Comparison of ENCODE assay signal across 8 cellular contexts in the genomic region with DNA sequence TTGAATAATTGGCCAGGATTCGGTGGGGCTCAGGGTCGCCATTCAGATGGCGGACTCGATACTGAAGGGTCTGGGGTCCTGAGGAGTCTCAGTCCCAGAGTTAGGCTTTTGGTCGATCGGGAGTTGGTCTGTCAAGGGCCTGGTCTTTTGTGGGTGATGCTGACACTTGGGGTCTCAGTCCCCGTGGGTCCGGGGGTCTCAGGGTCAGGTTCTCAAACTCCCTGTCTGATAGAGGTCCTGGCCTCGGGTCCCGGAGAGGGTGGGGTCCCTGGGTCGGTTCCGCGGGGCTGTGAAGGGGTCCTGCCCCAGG. TPM values are rescaled to one million over a fixed set of nuclear protein-coding genes. Genes with fewer than 3 reads are reported as not detected.
A peak's percentile ranks its signal among the peaks of the same experiment; 100 is the strongest.
DNase-seq lines count a peak whose midpoint lies in the region; ATAC-seq and TF ChIP-seq lines count a peak whose summit lies in the region.

No MANE protein-coding gene starts in this region.

- ATAC-seq in left ventricle myocardium superior (no peak), HG03342 (IDR thresholded peaks at IDR 0.05; ENCODE audit: unreplicated experiment) (no peak)

- no peaks in the 10 kb centered on the region for H3K27me3 Mint-ChIP-seq in MCF 10A (ENCODE audit: insufficient read depth, unreplicated experiment)

- POLR2A ChIA-PET in MCF 10A (lab: Yijun Ruan, JAX): interaction anchor here (0.6 to 2.8 kb wide), 13 partner anchors 10 to 163 kb away, joined by 3 to 32 read pairs (median 7); partner anchors contain the start of genes CELSR3, IP6K2, PFKFB4 and PRKAR2A

- H3K4me1 ChIP-seq in left ventricle myocardium inferior: peaks cover 58% of the 10 kb centered on the region
- H3K4me1 ChIP-seq in mononuclear cell (ENCODE audit: insufficient read depth, low read length): peaks cover 26% of the 10 kb centered on the region

- peak overlapping the region; percentile 85 for H3K27ac Mint-ChIP-seq in MCF 10A (ENCODE audit: low read depth, unreplicated experiment)

- intact Hi-C loops in left ventricle myocardium inferior (cut with micrococcal nuclease) (no loop called here), left ventricle myocardium superior (cut with micrococcal nuclease) (no loop called here), MCF 10A (cut with micrococcal nuclease) (loop anchor here (1.0 to 10.0 kb wide), 4 partner anchors 21 to 130 kb away; partner anchors contain the start of genes PFKFB4 and SLC26A6)

- no peak for DNase-seq in left ventricle myocardium inferior
- no peak for DNase-seq in left ventricle myocardium superior
- no peak for DNase-seq in MCF 10A (ENCODE audit: unreplicated experiment)
- DNase-seq in NCI-H1417 (lab: John Stamatoyannopoulos, UW): no peak
- no peak for DNase-seq in NCI-H1694 treated with DMSO at 0.1 percent for 48 hours (lab: John Stamatoyannopoulos, UW)
- no peak for DNase-seq in stimulated activated CD4-positive, alpha-beta T cell treated with anti-CD3 and anti-CD28 coated beads, Interleukin-2, amount 100 ng/mL, for 48 hours

- peaks cover 36% of the 10 kb centered on the region for H3K4me1 Mint-ChIP-seq in MCF 10A (ENCODE audit: insufficient read depth, unreplicated experiment)

- H3K9me3 ChIP-seq in left ventricle myocardium inferior (replicated peaks) (no peaks in the 10 kb centered on the region), mononuclear cell (ENCODE audit: low read depth, low read length) (no peaks in the 10 kb centered on the region)

- H3K36me3 ChIP-seq in left ventricle myocardium inferior: peaks cover 55% of the 10 kb centered on the region

- BruUV-seq in MCF 10A (replicated peaks; lab: Mats Ljungman, UMichigan): no TSS peak

- no peak for TF ChIP-seq CTCF in left ventricle myocardium inferior (IDR thresholded peaks at IDR 0.05; ENCODE audit: borderline replicate concordance)
- TF ChIP-seq CTCF in MCF 10A (IDR thresholded peaks at IDR 0.05; ENCODE audit: unreplicated experiment): peak; percentile 27

- no peaks in the 10 kb centered on the region for H3K27me3 ChIP-seq in left ventricle myocardium inferior (ENCODE audit: low read depth)
- no peaks in the 10 kb centered on the region for H3K27me3 ChIP-seq in mononuclear cell (ENCODE audit: insufficient read depth, low read length)

- peak overlapping the region; percentile 73 for H3K4me3 Mint-ChIP-seq in MCF 10A (ENCODE audit: unreplicated experiment)

- CTCF ChIA-PET in MCF 10A (lab: Yijun Ruan, JAX): interaction anchor here (0.9 to 2.8 kb wide), 6 partner anchors 8 to 322 kb away, joined by 3 to 18 read pairs (median 12); partner anchors contain the start of gene WDR6

- H3K4me3 ChIP-seq in left ventricle myocardium inferior (peak overlapping the region; percentile 99), mononuclear cell (ENCODE audit: low read length) (peak overlapping the region; percentile 76)

- no peaks in the 10 kb centered on the region for H3K9me3 Mint-ChIP-seq in MCF 10A (ENCODE audit: unreplicated experiment)

- H3K36me3 Mint-ChIP-seq in MCF 10A (ENCODE audit: insufficient read depth, unreplicated experiment): peaks cover 69% of the 10 kb centered on the region

- peak overlapping the region; percentile 94 for H3K27ac ChIP-seq in left ventricle myocardium inferior (replicated peaks)

RNA-seq across cellular contexts. Expression of gene NCKIPSD, which starts 0.5 kb away (rescaled TPM):
- 17.0 TPM for total RNA-seq in left ventricle myocardium inferior
- total RNA-seq in left ventricle myocardium superior: 13.6 TPM
- total RNA-seq in MCF 10A (2022): 23.8 and 26.9 TPM in 2 replicates
- 6.3 TPM for total RNA-seq in mononuclear cell

RNA-seq across cellular contexts. Expression of gene CELSR3, which starts 22.6 kb away (rescaled TPM):
- total RNA-seq in left ventricle myocardium inferior (0.14 TPM), left ventricle myocardium superior (0.35 TPM), MCF 10A (2022) (17.6 and 21.5 TPM in 2 replicates), mononuclear cell (2.6 TPM)

RNA-seq across cellular contexts. Expression of gene IP6K2, which starts 31.8 kb away (rescaled TPM):
- total RNA-seq in left ventricle myocardium inferior (23.5 TPM), left ventricle myocardium superior (30.2 TPM), MCF 10A (2022) (99.3 and 117 TPM in 2 replicates), mononuclear cell (92.5 TPM)

RNA-seq across cellular contexts. Expression of gene SLC26A6, which starts 50.0 kb away (rescaled TPM):
- 12.9 TPM for total RNA-seq in left ventricle myocardium inferior
- 12.3 TPM for total RNA-seq in left ventricle myocardium superior
- 47.4 and 63.3 TPM in 2 replicates for total RNA-seq in MCF 10A (2022)
- total RNA-seq in mononuclear cell: 8.4 TPM
